Comparison of ENCODE assay signal across 8 cellular contexts in the genomic region with DNA sequence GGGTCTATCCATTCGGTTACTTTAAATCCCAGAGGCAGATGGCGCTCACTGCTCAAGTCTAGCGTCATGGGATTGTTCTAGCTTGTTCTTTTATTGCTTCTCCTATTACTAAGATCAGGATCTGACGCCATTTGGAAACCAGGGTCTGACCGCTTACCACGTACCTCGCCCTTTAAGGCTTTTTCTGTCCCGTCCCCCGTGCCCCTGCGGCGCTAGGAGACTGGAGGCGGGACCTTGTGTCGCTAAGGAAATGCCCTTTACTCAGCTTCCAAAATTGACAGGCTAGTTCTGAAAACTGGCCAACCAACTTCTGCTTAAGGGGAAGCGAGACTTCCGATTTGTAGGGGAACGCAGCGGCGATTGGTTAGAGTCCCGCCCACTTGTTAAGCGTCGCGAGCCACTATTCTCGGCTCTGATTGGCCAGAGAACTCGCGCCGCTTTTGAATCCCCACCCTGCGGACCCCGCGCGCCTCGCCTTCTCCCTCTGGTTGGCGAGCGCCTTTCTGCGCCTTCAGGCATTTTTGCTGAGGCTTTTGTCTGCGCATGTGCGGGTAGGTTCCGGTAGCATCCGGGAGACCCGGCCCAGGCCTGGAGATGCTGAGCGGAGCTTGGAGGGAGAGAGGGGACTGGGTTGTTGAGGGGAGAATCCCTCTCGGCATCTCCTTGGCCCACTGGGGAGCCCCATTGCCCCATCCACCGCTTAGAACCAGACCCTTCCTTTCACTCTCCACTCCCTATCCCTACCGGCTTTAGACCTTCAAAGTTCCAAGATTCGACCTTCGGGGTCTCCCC.
DNase-seq lines count a peak whose midpoint lies in the region; ATAC-seq and TF ChIP-seq lines count a peak whose summit lies in the region.

No MANE protein-coding gene starts in this region.

- peaks cover 45% of the 10 kb centered on the region for H3K4me1 Mint-ChIP-seq in central memory CD8-positive, alpha-beta T cell

- peak; percentile 81 for TF ChIP-seq POLR2A in GM18505 (IDR thresholded peaks at IDR 0.05; ENCODE audit: borderline replicate concordance, extremely low read depth, insufficient read depth, insufficient read length)

- no peaks in the 10 kb centered on the region for H3K9me3 Mint-ChIP-seq in central memory CD8-positive, alpha-beta T cell

- H3K36me3 Mint-ChIP-seq in central memory CD8-positive, alpha-beta T cell (ENCODE audit: insufficient read depth): peaks cover 7% of the 10 kb centered on the region

- peak; percentile 82 for ATAC-seq in GM18505 (IDR thresholded peaks at IDR 0.05; ENCODE audit: unreplicated experiment)
- peak; percentile 91 for ATAC-seq in HG02885 (IDR thresholded peaks at IDR 0.05; ENCODE audit: poor library complexity, unreplicated experiment)
- peak; percentile 76 for ATAC-seq in central memory CD8-positive, alpha-beta T cell (replicated peaks; ENCODE audit: extremely low read depth, poor library complexity, severe bottlenecking)

- H3K27me3 Mint-ChIP-seq in central memory CD8-positive, alpha-beta T cell: no peaks in the 10 kb centered on the region

- peak overlapping the region; percentile 98 for H3K27ac Mint-ChIP-seq in central memory CD8-positive, alpha-beta T cell (ENCODE audit: low read depth)

- DNase-seq in NCI-H2171 (lab: John Stamatoyannopoulos, UW) (peak; percentile 80), islet precursor cell (peak; percentile 99), NCI-H1105 (lab: John Stamatoyannopoulos, UW) (no peak)
- DNase-seq in activated CD4-positive, CD25-positive, alpha-beta regulatory T cell treated with anti-CD3 and anti-CD28 coated beads, Interleukin-2, amount 50 U/mL, for 16 hours (ENCODE audit: low read depth, low spot score): peak; percentile 83
- DNase-seq in central memory CD8-positive, alpha-beta T cell (ENCODE audit: low spot score in 2 of 2): peak; percentile 69 to 86
- DNase-seq in stimulated activated CD4-positive, alpha-beta T cell treated with anti-CD3 and anti-CD28 coated beads, Interleukin-12 subunit alpha, Interleukin-12 subunit beta, amount 100 ng/mL, for 4 hours: peak; percentile 80

- H3K4me3 Mint-ChIP-seq in central memory CD8-positive, alpha-beta T cell: peak overlapping the region; percentile 80
